ENCODE assay signal across 8 cellular contexts in genomic region chr1:6727535-6727934, GRCh38. TPM values are rescaled to one million over a fixed set of nuclear protein-coding genes. Genes with fewer than 3 reads are reported as not detected.
DNase-seq lines count a peak whose midpoint lies in the region; ATAC-seq and TF ChIP-seq lines count a peak whose summit lies in the region.

No MANE protein-coding gene starts in this region.

- no peak overlapping the region for H3K9ac ChIP-seq in endodermal cell (ENCODE audit: extremely low read depth, low read length, poor library complexity, severe bottlenecking)

- H3K9me3 Mint-ChIP-seq in endodermal cell (no peaks in the 10 kb centered on the region), naive B cell (no peaks in the 10 kb centered on the region)

- H3K4me1 Mint-ChIP-seq in endodermal cell (no peaks in the 10 kb centered on the region), naive B cell (peaks cover 0 to 4% (median 0%) of the 10 kb centered on the region in 3 donors)

- no peaks in the 10 kb centered on the region for H3K9me3 ChIP-seq in endodermal cell (ENCODE audit: control insufficient read depth, low read length)

- H3K27ac Mint-ChIP-seq in endodermal cell (no peak overlapping the region), naive B cell (no peak overlapping the region)

- no peaks in the 10 kb centered on the region for H3K27me3 ChIP-seq in endodermal cell (ENCODE audit: control insufficient read depth, insufficient read depth, low read length, poor library complexity, severe bottlenecking)

- peak; percentile 49 to 52 for ATAC-seq in naive B cell (ENCODE audit: low read depth in 2 of 2)
- ATAC-seq in GM18868 (IDR thresholded peaks at IDR 0.05; ENCODE audit: unreplicated experiment): no peak

- H3K4me1 ChIP-seq in endodermal cell (ENCODE audit: control insufficient read depth, insufficient read depth, low read length): no peaks in the 10 kb centered on the region

- peaks cover 3% of the 10 kb centered on the region for H3K27me3 Mint-ChIP-seq in endodermal cell (ENCODE audit: insufficient read depth)
- H3K27me3 Mint-ChIP-seq in naive B cell: peaks cover 16 to 26% (median 16%) of the 10 kb centered on the region in 3 donors

- TF ChIP-seq CTCF in 22Rv1 (IDR thresholded peaks at IDR 0.05): peak; percentile 96
- TF ChIP-seq CTCF in GM12874 (IDR thresholded peaks at IDR 0.05; ENCODE audit: insufficient read depth, low read depth, low read length): peak; percentile 80
- TF ChIP-seq CTCF in endodermal cell (conservative IDR thresholded peaks at IDR 0.05): peak; percentile 98

- H3K36me3 Mint-ChIP-seq in endodermal cell (ENCODE audit: low read depth): no peaks in the 10 kb centered on the region
- no peaks in the 10 kb centered on the region for H3K36me3 Mint-ChIP-seq in naive B cell

- H3K4me3 ChIP-seq in endodermal cell (ENCODE audit: low read length): no peak overlapping the region

- H3K36me3 ChIP-seq in endodermal cell (ENCODE audit: control insufficient read depth, insufficient read depth, low read length): no peaks in the 10 kb centered on the region

- WGBS in endodermal cell (ENCODE audit: insufficient coverage in 1 of 2, insufficient read length in 1 of 2), 2 experiments: 52 to 86% methylated on average over 2 to 6 of the region's 6 CpGs

- H3K4me3 Mint-ChIP-seq in endodermal cell: no peak overlapping the region
- H3K4me3 Mint-ChIP-seq in naive B cell: no peak overlapping the region

- DNase-seq in NCI-H460 (ENCODE audit: extremely low read depth, low read depth) (peak; percentile 36), endodermal cell (peak; percentile 90), naive B cell (peak; percentile 47), superior temporal gyrus (ENCODE audit: extremely low spot score) (peak; percentile 71)
- DNase-seq in activated CD4-positive, alpha-beta T cell treated with anti-CD3 and anti-CD28 coated beads, Interleukin-2, amount 50 U/mL, for 1 hour: peak; percentile 55

- H3K27ac ChIP-seq in 22Rv1 (no peak overlapping the region), endodermal cell (ENCODE audit: low read depth, low read length) (no peak overlapping the region)

RNA-seq across cellular contexts. Expression of gene DNAJC11, which starts 25.9 kb away (rescaled TPM):
- 41.1 and 41.5 TPM in 2 replicates for total RNA-seq in NCI-H460 (2014; rRNA removed; shearing (Covaris generic))
- polyA plus RNA-seq in NCI-H460 (2014; cell fraction: nucleus; rRNA removed): 64.9 and 89.9 TPM in 2 replicates
- 10 to 100 TPM; 64.7 to 71.1 TPM for total RNA-seq in endodermal cell
- polyA plus RNA-seq in endodermal cell (2013, experiment 1 of 2): 39.6 TPM
- polyA plus RNA-seq in endodermal cell (2013, experiment 2 of 2): 37.1 TPM
- 10 to 100 TPM; 17.4 to 24.6 (median 20.5) TPM for polyA plus RNA-seq in naive B cell (ENCODE audit: low read depth in 6 of 6)

RNA-seq across cellular contexts. Expression of gene CAMTA1, which starts 57.7 kb away (rescaled TPM):
- 39.0 and 39.9 TPM in 2 replicates for total RNA-seq in NCI-H460 (2014; rRNA removed; shearing (Covaris generic))
- 31.7 and 38.2 TPM in 2 replicates for polyA plus RNA-seq in NCI-H460 (2014; cell fraction: nucleus; rRNA removed)
- total RNA-seq in endodermal cell: 100 to 1,000 TPM; 123 to 137 TPM
- polyA plus RNA-seq in endodermal cell (2013, experiment 1 of 2): 157 TPM
- polyA plus RNA-seq in endodermal cell (2013, experiment 2 of 2): 138 TPM
- 100 to 1,000 TPM in 1 of 6 donors, 10 to 100 TPM in 5; 75.4 to 140 (median 88.8) TPM for polyA plus RNA-seq in naive B cell (ENCODE audit: low read depth in 6 of 6)

Comparison
In these comparisons a context has a peak if more than half of its experiments do, and no peak if none do; other contexts are left out.
1. DNase-seq: peak in every context shown above with its lines; median percentile 90 in endodermal cell; 71 in superior temporal gyrus; 55 in activated CD4-positive, alpha-beta T cell treated with anti-CD3 and anti-CD28 coated beads, Interleukin-2, amount 50 U/mL, for 1 hour; 47 in naive B cell; 36 in NCI-H460.